Comparison of ENCODE assay signal across 8 cellular contexts in the genomic region with DNA sequence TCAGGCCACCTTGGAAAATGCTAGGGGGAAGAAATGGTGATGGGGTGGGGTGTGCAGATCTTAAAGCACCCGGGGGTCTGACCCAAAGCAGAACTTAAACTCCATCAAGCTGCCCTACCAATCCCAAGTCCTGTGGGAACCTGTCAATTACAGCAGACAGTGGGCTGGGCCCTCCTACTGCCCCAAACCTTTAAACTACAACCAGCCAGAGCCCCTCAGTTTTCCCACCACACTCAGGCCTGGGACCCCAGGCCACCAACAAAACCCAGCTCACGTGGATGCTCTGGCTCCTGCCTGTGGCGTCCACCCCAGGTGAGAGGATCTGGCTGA. TPM values are rescaled to one million over a fixed set of nuclear protein-coding genes. Genes with fewer than 3 reads are reported as not detected.
A peak's percentile ranks its signal among the peaks of the same experiment; 100 is the strongest.
DNase-seq lines count a peak whose midpoint lies in the region; ATAC-seq and TF ChIP-seq lines count a peak whose summit lies in the region.

No MANE protein-coding gene starts in this region.

- TF ChIP-seq CTCF in right atrium auricular region (IDR thresholded peaks at IDR 0.05) (no peak), chondrocyte (IDR thresholded peaks at IDR 0.05) (no peak), uterus (IDR thresholded peaks at IDR 0.05) (no peak)

- no peak overlapping the region for H3K27ac Mint-ChIP-seq in chondrocyte (ENCODE audit: unreplicated experiment)
- peak overlapping the region in 9 of 10 donors; percentile 27 to 96 (median 90) for H3K27ac Mint-ChIP-seq in naive thymus-derived CD8-positive, alpha-beta T cell

- no peak for DNase-seq in right atrium auricular region (ENCODE audit: low spot score)
- no peak for DNase-seq in left cardiac atrium
- DNase-seq in chondrocyte (ENCODE audit: low spot score): no peak
- no peak for DNase-seq in naive thymus-derived CD8-positive, alpha-beta T cell
- no peak for DNase-seq in uterus
- DNase-seq in SIG-M5 (lab: John Stamatoyannopoulos, UW): no peak
- no peak for DNase-seq in NCI-H2081 treated with DMSO at 0.1 percent for 48 hours (lab: John Stamatoyannopoulos, UW)

- peaks cover 40% of the 10 kb centered on the region for H3K4me1 Mint-ChIP-seq in chondrocyte (ENCODE audit: low read depth)
- peaks cover 9 to 31% (median 27%) of the 10 kb centered on the region in 4 donors for H3K4me1 Mint-ChIP-seq in naive thymus-derived CD8-positive, alpha-beta T cell

- peak overlapping the region; percentile 75 for H3K4me3 Mint-ChIP-seq in chondrocyte (ENCODE audit: unreplicated experiment)
- peak overlapping the region; percentile 82 to 95 (median 90) for H3K4me3 Mint-ChIP-seq in naive thymus-derived CD8-positive, alpha-beta T cell

- H3K27me3 ChIP-seq in right atrium auricular region (no peaks in the 10 kb centered on the region), uterus (no peaks in the 10 kb centered on the region)

- ATAC-seq in left cardiac atrium (no peak), GM21619 (IDR thresholded peaks at IDR 0.05; ENCODE audit: unreplicated experiment) (no peak)
- ATAC-seq in naive thymus-derived CD8-positive, alpha-beta T cell: no peak

- H3K4me3 ChIP-seq in right atrium auricular region (no peak overlapping the region), uterus (no peak overlapping the region)

- H3K36me3 ChIP-seq in right atrium auricular region (no peaks in the 10 kb centered on the region), uterus (no peaks in the 10 kb centered on the region)

- H3K36me3 Mint-ChIP-seq in chondrocyte (ENCODE audit: low read depth): no peaks in the 10 kb centered on the region
- H3K36me3 Mint-ChIP-seq in naive thymus-derived CD8-positive, alpha-beta T cell: no peaks in the 10 kb centered on the region

- peak overlapping the region; percentile 85 to 92 for H3K27ac ChIP-seq in right atrium auricular region
- peak overlapping the region; percentile 87 to 88 for H3K27ac ChIP-seq in uterus

- H3K9me3 ChIP-seq in right atrium auricular region (no peaks in the 10 kb centered on the region), uterus (no peaks in the 10 kb centered on the region)

- peaks cover 0 to 51% of the 10 kb centered on the region in 2 donors for H3K4me1 ChIP-seq in right atrium auricular region
- H3K4me1 ChIP-seq in uterus: peaks cover 0 to 20% of the 10 kb centered on the region in 2 donors

- POLR2A ChIA-PET in naive thymus-derived CD8-positive, alpha-beta T cell (lab: Charles Lee): interaction anchor here (0.6 to 7.2 kb wide), 6 partner anchors 13 to 116 kb away, joined by 3 to 64 read pairs (median 4); partner anchors contain the start of gene NUFIP2

- H3K9me3 Mint-ChIP-seq in chondrocyte (ENCODE audit: low read depth): peaks cover 1% of the 10 kb centered on the region
- no peaks in the 10 kb centered on the region for H3K9me3 Mint-ChIP-seq in naive thymus-derived CD8-positive, alpha-beta T cell

- H3K27me3 Mint-ChIP-seq in chondrocyte (ENCODE audit: low read depth): no peaks in the 10 kb centered on the region
- no peaks in the 10 kb centered on the region for H3K27me3 Mint-ChIP-seq in naive thymus-derived CD8-positive, alpha-beta T cell

- intact Hi-C loops in left cardiac atrium (cut with DNase I) (no loop called here), uterus (cut with DNase I; ENCODE audit: low total_unique reads) (no loop called here)

- no peak for TF ChIP-seq POLR2A in uterus (IDR thresholded peaks at IDR 0.05)

RNA-seq across cellular contexts. Expression of gene MYO18A, which starts 2.7 kb away (rescaled TPM):
- total RNA-seq in right atrium auricular region: 100 to 1,000 TPM; 159 to 219 TPM
- 100 to 1,000 TPM; 179 to 190 TPM for total RNA-seq in left cardiac atrium
- total RNA-seq in chondrocyte: 24.4 to 30.0 TPM (median 26.1 TPM) in 3 replicates
- 10 to 100 TPM; 63.6 to 69.3 TPM for total RNA-seq in naive thymus-derived CD8-positive, alpha-beta T cell
- polyA plus RNA-seq in naive thymus-derived CD8-positive, alpha-beta T cell: 10 to 100 TPM in 1 of 3 donors, 1 to 10 TPM in 2; 4.6 to 12.6 (median 5.9) TPM
- total RNA-seq in uterus: 100 to 1,000 TPM in 1 of 4 donors, 10 to 100 TPM in 3; 33.2 to 104 (median 59.3) TPM
